In genomic region chr17:28661635-28662526, GRCh38 we compare ENCODE assay signal across 1 cellular context.
TF ChIP-seq lines count a peak whose summit lies in the region.

Gene SDF2 (minus strand): TSS chr17:28661906. CDS start chr17:28661876, 30 bp downstream.
Gene SUPT6H (plus strand): TSS chr17:28662205. CDS start chr17:28673402, 11,197 bp downstream.

TF ChIP-seq in HepG2, 621 proteins besides CTCF, POLR2A, EP300 and RAD21 (continued from another document and continues in another):
- TF ChIP-seq ZNF704 (CRISPR knock-in tag; IDR thresholded peaks at IDR 0.05; ENCODE audit: borderline replicate concordance) (0 out of 2 replicates have a peak, but pooled peaks have one; percentile 25), ZNF781 (CRISPR knock-in tag; IDR thresholded peaks at IDR 0.05; ENCODE audit: borderline replicate concordance, not compliant biosample characterization) (peak; percentile 8), MEIS2 (CRISPR knock-in tag; IDR thresholded peaks at IDR 0.05) (no peak), EED (CRISPR knock-in tag; IDR thresholded peaks at IDR 0.05) (peak; percentile 29; the same call in 1 of the 2 replicates), AHR (CRISPR knock-in tag; IDR thresholded peaks at IDR 0.05) (no peak), SAP130 (CRISPR knock-in tag; IDR thresholded peaks at IDR 0.05; ENCODE audit: low read depth) (peak; percentile 96), NR3C1 (CRISPR knock-in tag; IDR thresholded peaks at IDR 0.05) (no peak), ZFYVE20 (CRISPR knock-in tag; IDR thresholded peaks at IDR 0.05; ENCODE audit: borderline replicate concordance, low read depth) (no peak), REL (CRISPR knock-in tag; conservative IDR thresholded peaks at IDR 0.05) (peak; percentile 90), SPEN (CRISPR knock-in tag; IDR thresholded peaks at IDR 0.05; ENCODE audit: low read depth) (peak; percentile 85), ASH2L (IDR thresholded peaks at IDR 0.05; ENCODE audit: insufficient read length, low read depth, low read length) (peak; percentile 97), ZBTB20 (CRISPR knock-in tag; IDR thresholded peaks at IDR 0.05; ENCODE audit: borderline replicate concordance, low read depth) (no peak), TEAD3 (CRISPR knock-in tag; optimal IDR thresholded peaks at IDR 0.05; ENCODE audit: borderline replicate concordance) (no peak), ZNF234 (CRISPR knock-in tag; conservative IDR thresholded peaks at IDR 0.05) (no peak), ZUFSP (CRISPR knock-in tag; IDR thresholded peaks at IDR 0.05; ENCODE audit: borderline replicate concordance) (no peak), FOXA3 (CRISPR knock-in tag; IDR thresholded peaks at IDR 0.05) (peak; percentile 36; the same call in 1 of the 2 replicates), DRAP1 (CRISPR knock-in tag; IDR thresholded peaks at IDR 0.05) (peak; percentile 52; the same call in 1 of the 2 replicates), ZNF501 (CRISPR knock-in tag; IDR thresholded peaks at IDR 0.05) (peak; percentile 94), SKI (IDR thresholded peaks at IDR 0.05; ENCODE audit: partially characterized antibody) (no peak), IRX3 (CRISPR knock-in tag; IDR thresholded peaks at IDR 0.05; ENCODE audit: borderline replicate concordance, low read depth) (no peak), ZNF451 (CRISPR knock-in tag; IDR thresholded peaks at IDR 0.05) (no peak), NR2F1 (CRISPR knock-in tag; IDR thresholded peaks at IDR 0.05) (no peak), ETV5 (CRISPR knock-in tag; IDR thresholded peaks at IDR 0.05; ENCODE audit: borderline replicate concordance) (no peak; the same call in 1 of the 2 replicates), ZNF251 (CRISPR knock-in tag; IDR thresholded peaks at IDR 0.05) (no peak), CEBPG (CRISPR knock-in tag; IDR thresholded peaks at IDR 0.05) (no peak), CREB3 (CRISPR knock-in tag; IDR thresholded peaks at IDR 0.05) (no peak), ZNF597 (CRISPR knock-in tag; IDR thresholded peaks at IDR 0.05) (no peak), ZSCAN21 (CRISPR knock-in tag; IDR thresholded peaks at IDR 0.05; ENCODE audit: borderline replicate concordance) (no peak; the same call in 1 of the 2 replicates), YEATS4 (CRISPR knock-in tag; IDR thresholded peaks at IDR 0.05; ENCODE audit: borderline replicate concordance) (peak; percentile 62), ZNF891 (CRISPR knock-in tag; IDR thresholded peaks at IDR 0.05) (no peak; the same call in 1 of the 2 replicates), BRCA1 (CRISPR knock-in tag; IDR thresholded peaks at IDR 0.05) (0 out of 2 replicates have a peak, but pooled peaks have one; percentile 3), PRDM4 (CRISPR knock-in tag; IDR thresholded peaks at IDR 0.05; ENCODE audit: borderline replicate concordance) (no peak), ZHX1 (CRISPR knock-in tag; IDR thresholded peaks at IDR 0.05; ENCODE audit: low read depth) (no peak), SRY (CRISPR knock-in tag; IDR thresholded peaks at IDR 0.05) (0 out of 2 replicates have a peak, but pooled peaks have one; percentile 56), STAT6 (CRISPR knock-in tag; IDR thresholded peaks at IDR 0.05; ENCODE audit: borderline replicate concordance) (peak; percentile 43; the same call in 1 of the 2 replicates), CC2D1A (CRISPR knock-in tag; IDR thresholded peaks at IDR 0.05) (no peak), LRRFIP1 (CRISPR knock-in tag; conservative IDR thresholded peaks at IDR 0.05) (no peak), PLRG1 (conservative IDR thresholded peaks at IDR 0.05) (no peak), CAMTA2 (CRISPR knock-in tag; IDR thresholded peaks at IDR 0.05; ENCODE audit: borderline replicate concordance) (no peak), ZNF775 (CRISPR knock-in tag; IDR thresholded peaks at IDR 0.05; ENCODE audit: borderline replicate concordance) (peak; percentile 96), CBX1 (IDR thresholded peaks at IDR 0.05; ENCODE audit: low read depth) (no peak), ZNF354B (CRISPR knock-in tag; IDR thresholded peaks at IDR 0.05) (no peak), ZNF878 (CRISPR knock-in tag; IDR thresholded peaks at IDR 0.05) (0 out of 2 replicates have a peak, but pooled peaks have one; percentile 70), YEATS2 (CRISPR knock-in tag; IDR thresholded peaks at IDR 0.05; ENCODE audit: borderline replicate concordance) (peak; percentile 90), MXD4 (CRISPR knock-in tag; IDR thresholded peaks at IDR 0.05) (peak; percentile 75; the same call in 1 of the 2 replicates), ZNF652 (CRISPR knock-in tag; IDR thresholded peaks at IDR 0.05; ENCODE audit: borderline replicate concordance, low read depth) (0 out of 2 replicates have a peak, but pooled peaks have one; percentile 11), TCF7L2 (IDR thresholded peaks at IDR 0.05; ENCODE audit: low read depth, low read length) (no peak), ZNF44 (CRISPR knock-in tag; IDR thresholded peaks at IDR 0.05) (peak; percentile 41; the same call in 1 of the 2 replicates), SP1 (IDR thresholded peaks at IDR 0.05) (no peak), SP1 (CRISPR knock-in tag; IDR thresholded peaks at IDR 0.05) (peak; percentile 73), MTA1 (CRISPR knock-in tag; IDR thresholded peaks at IDR 0.05; ENCODE audit: borderline replicate concordance) (peak; percentile 73; the same call in 1 of the 2 replicates)
